ENCODE assay signal across 19 cellular contexts in genomic region chr4:21385706-21386105, GRCh38.
DNase-seq lines count a peak whose midpoint lies in the region; ATAC-seq, FAIRE-seq and TF ChIP-seq lines count a peak whose summit lies in the region.
"Had no signal": no experiment of that assay in that cellular context is flagged by ENCODE, and none has a peak within 500 bp of the region (broad histone marks: within the 10 kb centered on the region; RNA-seq: fewer than 3 reads in every experiment).

No MANE protein-coding gene starts in this region.

- H3K36me3 ChIP-seq in HepG2 (replicated peaks in 1 of 2; ENCODE audit: control insufficient read depth in 1 of 2, insufficient read depth in 2 of 2, low read length in 2 of 2): no peaks in the 10 kb centered on the region
- no peaks in the 10 kb centered on the region for H3K36me3 ChIP-seq in right lobe of liver
- no peaks in the 10 kb centered on the region for H3K36me3 ChIP-seq in IMR-90 (ENCODE audit: control insufficient read depth, insufficient read depth, low read length)
- H3K36me3 ChIP-seq: BLaER1 treated with 17β-estradiol and CSF1 and Interleukin-3, amounts not matched to agents 10 nM and 100 nM had no signal

- DNase-seq in HepG2 (ENCODE audit: low spot score): no peak
- no peak for DNase-seq in right lobe of liver
- DNase-seq in IMR-90: no peak
- DNase-seq: 8988T; AML-193; Caco-2; Calu3; CD4-positive, alpha-beta T cell; CD8-positive, alpha-beta T cell; DMS79 treated with DMSO at 0.1 percent for 48 hours; GF-D8 had no signal

- H3K27me3 ChIP-seq in HepG2 (ENCODE audit: control insufficient read depth in 1 of 2, insufficient read depth in 2 of 2, low read length in 2 of 2): no peaks in the 10 kb centered on the region
- H3K27me3 ChIP-seq in right lobe of liver: no peaks in the 10 kb centered on the region
- H3K27me3 ChIP-seq in IMR-90 (ENCODE audit: control insufficient read depth, insufficient read depth, low read length): no peaks in the 10 kb centered on the region
- H3K27me3 ChIP-seq: BLaER1 treated with 17β-estradiol and CSF1 and Interleukin-3, amounts not matched to agents 10 nM and 100 nM had no signal

- intact Hi-C loops in HepG2 (cut with micrococcal nuclease; ENCODE audit: unreplicated experiment) (no loop called here), right lobe of liver (cut with DNase I) (no loop called here), IMR-90 (cut with micrococcal nuclease) (no loop called here)

- no peaks in the 10 kb centered on the region for H3K79me1 ChIP-seq in IMR-90 (ENCODE audit: low read depth in 1 of 2, low read length in 2 of 2)

- H3K9ac ChIP-seq in HepG2 (ENCODE audit: insufficient read depth, low read depth, low read length) (no peak overlapping the region), IMR-90 (ENCODE audit: low read depth, low read length) (no peak overlapping the region)
- H3K9ac ChIP-seq: BLaER1 treated with 17β-estradiol and CSF1 and Interleukin-3, amounts not matched to agents 10 nM and 100 nM had no signal

- no peak overlapping the region for H2BK120ac ChIP-seq in IMR-90 (ENCODE audit: low read depth, low read length)

- no peak for FAIRE-seq in HepG2 (lab: Jason Lieb, UNC)
- FAIRE-seq: A204.1, D721Med, G401.6, GM12891 had no signal

- H3K4me2 ChIP-seq in HepG2 (ENCODE audit: low read depth, low read length) (no peak overlapping the region), IMR-90 (ENCODE audit: low read depth, low read length) (no peak overlapping the region)
- H3K4me2 ChIP-seq: BLaER1 treated with 17β-estradiol and CSF1 and Interleukin-3, amounts not matched to agents 10 nM and 100 nM had no signal

- no peak overlapping the region for H4K91ac ChIP-seq in IMR-90 (ENCODE audit: insufficient read depth, low read depth, low read length)

- TF ChIP-seq POLR2A in HepG2 (IDR thresholded peaks at IDR 0.05; ENCODE audit: insufficient read depth in 1 of 2, low read depth in 2 of 2, low read length in 2 of 2) (no peak), right lobe of liver (IDR thresholded peaks at IDR 0.05) (no peak), IMR-90 (IDR thresholded peaks at IDR 0.05; ENCODE audit: low read depth, low read length) (no peak)

- H2BK20ac ChIP-seq in IMR-90 (ENCODE audit: low read depth, low read length): no peak overlapping the region

- no peak overlapping the region for H3K4ac ChIP-seq in IMR-90 (ENCODE audit: low read depth, low read length)

- in situ Hi-C loops in HepG2 (cut with HindIII; ENCODE audit: extremely low pct_ligation_motif_present, low pct_unique_long_range_greater_than_20kb): no loop called here
- in situ Hi-C loops in IMR-90 (cut with MboI; ENCODE audit: low sequenced_read_pairs): no loop called here

- TF ChIP-seq EP300 in HepG2 (IDR thresholded peaks at IDR 0.05; ENCODE audit: low read depth in 2 of 2, low read length in 2 of 2) (no peak), HepG2 (CRISPR knock-in tag; IDR thresholded peaks at IDR 0.05; ENCODE audit: borderline replicate concordance) (no peak)

- H4K20me1 ChIP-seq in HepG2 (ENCODE audit: insufficient read depth, low read length) (no peaks in the 10 kb centered on the region), IMR-90 (ENCODE audit: insufficient read depth, low read length) (no peaks in the 10 kb centered on the region)
- H4K20me1 ChIP-seq: BLaER1 treated with 17β-estradiol and CSF1 and Interleukin-3, amounts not matched to agents 10 nM and 100 nM had no signal

- H4K8ac ChIP-seq in IMR-90 (ENCODE audit: low read depth in 2 of 2, low read length in 2 of 2): no peak overlapping the region

- H2AK9ac ChIP-seq in IMR-90 (replicated peaks; ENCODE audit: low read depth, low read length, poor library complexity): no peak overlapping the region

- no peak for ATAC-seq in HepG2
- no peak for ATAC-seq in right lobe of liver
- ATAC-seq in IMR-90 (ENCODE audit: low read depth): no peak
- ATAC-seq in GM18861 (IDR thresholded peaks at IDR 0.05; ENCODE audit: unreplicated experiment): no peak
- no peak for ATAC-seq in GM21723 (IDR thresholded peaks at IDR 0.05; ENCODE audit: unreplicated experiment)
- ATAC-seq: CD8-positive, alpha-beta T cell had no signal

- TF ChIP-seq CTCF in HepG2 (CRISPR knock-in tag; IDR thresholded peaks at IDR 0.05) (no peak), right lobe of liver (IDR thresholded peaks at IDR 0.05) (no peak), IMR-90 (conservative IDR thresholded peaks at IDR 0.05; ENCODE audit: low read depth, low read length) (no peak)

- BruUV-seq in HepG2 (replicated peaks; lab: Mats Ljungman, UMichigan) (no TSS peak), IMR-90 (replicated peaks; lab: Mats Ljungman, UMichigan) (no TSS peak)

- no peak overlapping the region for H2BK5ac ChIP-seq in IMR-90 (ENCODE audit: low read depth, low read length, poor library complexity, severe bottlenecking)

- no peak overlapping the region for H4K5ac ChIP-seq in IMR-90 (ENCODE audit: low read depth, low read length)

- no peak overlapping the region for H3K18ac ChIP-seq in IMR-90 (ENCODE audit: low read depth, low read length)

- H2AK5ac ChIP-seq in IMR-90 (ENCODE audit: low read depth, low read length): no peak overlapping the region

- no peaks in the 10 kb centered on the region for H3K9me1 ChIP-seq in IMR-90 (ENCODE audit: insufficient read depth, low read length)

- H3K27ac ChIP-seq in HepG2 (ENCODE audit: extremely low read length, insufficient read depth, low read length) (no peak overlapping the region), right lobe of liver (no peak overlapping the region), IMR-90 (ENCODE audit: insufficient read depth, low read length) (no peak overlapping the region)
- H3K27ac ChIP-seq: BLaER1 treated with 17β-estradiol and CSF1 and Interleukin-3, amounts not matched to agents 10 nM and 100 nM; C4-2B had no signal

- POLR2A ChIA-PET in HepG2 (lab: Yijun Ruan, JAX): no interaction called here
- POLR2A ChIA-PET in IMR-90 (lab: Charles Lee; ENCODE audit: unreplicated experiment): no interaction called here

- H3K79me2 ChIP-seq in HepG2 (ENCODE audit: insufficient read depth, low read length): no peaks in the 10 kb centered on the region

- CTCF ChIA-PET in HepG2 (lab: Yijun Ruan, JAX; ENCODE audit: low intra/inter-chr PET ratio, low total read pairs): no interaction called here
- CTCF ChIA-PET in IMR-90 (lab: Yijun Ruan, JAX): no interaction called here

- H3K4me3 ChIP-seq in HepG2 (replicated peaks in 1 of 3; ENCODE audit: insufficient read depth in 1 of 3, low read depth in 2 of 3, low read length in 3 of 3) (no peak overlapping the region), right lobe of liver (no peak overlapping the region), IMR-90 (ENCODE audit: insufficient read depth, low read depth, low read length) (no peak overlapping the region)
- H3K4me3 ChIP-seq: BLaER1 treated with 17β-estradiol and CSF1 and Interleukin-3, amounts not matched to agents 10 nM and 100 nM had no signal

- H2BK15ac ChIP-seq in IMR-90 (ENCODE audit: low read depth, low read length): no peak overlapping the region

- H3K56ac ChIP-seq in IMR-90 (ENCODE audit: extremely low read depth, insufficient read depth, low read length): no peak overlapping the region

- H3K9me3 ChIP-seq in HepG2 (ENCODE audit: low read length) (peaks cover 29% of the 10 kb centered on the region), right lobe of liver (no peaks in the 10 kb centered on the region), IMR-90 (ENCODE audit: control insufficient read depth, insufficient read depth, low read length) (peaks cover 7% of the 10 kb centered on the region)
- H3K9me3 ChIP-seq: BLaER1 treated with 17β-estradiol and CSF1 and Interleukin-3, amounts not matched to agents 10 nM and 100 nM; Caco-2 had no signal

- H3K23ac ChIP-seq in IMR-90 (ENCODE audit: low read depth, low read length): no peak overlapping the region

- dilution Hi-C loops in IMR-90 (cut with HindIII; ENCODE audit: low sequenced_read_pairs, unreplicated experiment): no loop called here

- TF ChIP-seq RAD21 in HepG2 (CRISPR knock-in tag; IDR thresholded peaks at IDR 0.05): no peak
- TF ChIP-seq RAD21 in IMR-90 (IDR thresholded peaks at IDR 0.05; ENCODE audit: low read length): no peak

- H3K4me1 ChIP-seq in HepG2 (ENCODE audit: insufficient read depth, low read length) (no peaks in the 10 kb centered on the region), right lobe of liver (no peaks in the 10 kb centered on the region), IMR-90 (ENCODE audit: control insufficient read depth, insufficient read depth, low read length) (no peaks in the 10 kb centered on the region)
- H3K4me1 ChIP-seq: BLaER1 treated with 17β-estradiol and CSF1 and Interleukin-3, amounts not matched to agents 10 nM and 100 nM; Caco-2 had no signal

- H2AFZ ChIP-seq in HepG2 (ENCODE audit: low read length) (no peak overlapping the region), IMR-90 (replicated peaks; ENCODE audit: low read length, poor library complexity) (no peak overlapping the region)

- no peak overlapping the region for H3K14ac ChIP-seq in IMR-90 (replicated peaks; ENCODE audit: low read depth, low read length)

- WGBS in HepG2 (ENCODE audit: low lambda C conversion rate): 5% methylated on average over 4 of the region's 4 CpGs
- 54% methylated on average over 4 of the region's 4 CpGs for WGBS in right lobe of liver (ENCODE audit: insufficient coverage, low coverage, low lambda C conversion rate, missing lambda C conversion rate)
- WGBS in IMR-90 (ENCODE audit: extremely low coverage in 2 of 2, insufficient read length in 1 of 2), 2 experiments: no CpG with 5 or more reads among the region's 4 CpGs

TF ChIP-seq in HepG2, 621 proteins besides CTCF, POLR2A, EP300 and RAD21 (continues in another document):
- TF ChIP-seq EHMT2 (IDR thresholded peaks at IDR 0.05; ENCODE audit: borderline replicate concordance, low read depth, low read length) (no peak), ZNF225 (CRISPR knock-in tag; IDR thresholded peaks at IDR 0.05) (no peak), JDP2 (CRISPR knock-in tag; IDR thresholded peaks at IDR 0.05; ENCODE audit: borderline replicate concordance) (no peak), ZNF549 (CRISPR knock-in tag; IDR thresholded peaks at IDR 0.05) (no peak), MATR3 (CRISPR knock-in tag; IDR thresholded peaks at IDR 0.05) (no peak), MAFK (conservative IDR thresholded peaks at IDR 0.05 in 1 of 2, IDR thresholded peaks at IDR 0.05 in 1 of 2; ENCODE audit: low read length in 2 of 2) (peak; percentile 72 to 76), ZBTB21 (CRISPR knock-in tag; IDR thresholded peaks at IDR 0.05) (no peak), ZSCAN25 (CRISPR knock-in tag; IDR thresholded peaks at IDR 0.05) (no peak)

TF ChIP-seq in IMR-90, 13 proteins besides CTCF, POLR2A, EP300 and RAD21:
- TF ChIP-seq MAFK (IDR thresholded peaks at IDR 0.05; ENCODE audit: low read depth, low read length): peak; percentile 42; the same call in 1 of the 2 replicates
- no peak for TF ChIP-seq ELK1 (IDR thresholded peaks at IDR 0.05; ENCODE audit: borderline replicate concordance, low read depth, low read length)
